32 cellular contexts compared by ENCODE assay signal in the genomic region with DNA sequence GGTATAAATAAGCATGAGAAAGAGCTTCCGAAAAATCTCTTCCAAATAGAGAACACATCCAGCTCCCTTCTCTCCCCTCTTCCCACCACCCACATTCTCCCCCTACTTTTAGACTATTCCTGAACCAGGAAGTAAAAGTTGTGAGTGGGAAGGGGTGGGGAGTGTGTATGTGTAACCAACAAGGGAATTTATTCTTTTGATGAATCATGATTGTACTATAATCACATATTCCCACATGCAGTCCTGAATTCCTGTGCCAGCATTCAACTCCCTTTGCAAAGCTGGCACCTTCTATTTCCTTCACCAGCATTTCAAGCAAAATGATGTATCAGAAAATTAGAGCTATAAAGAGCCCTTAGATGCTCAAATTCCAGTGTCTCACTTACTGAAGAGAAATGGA.
DNase-seq lines count a peak whose midpoint lies in the region; ATAC-seq and TF ChIP-seq lines count a peak whose summit lies in the region.
"Had no signal": no experiment of that assay in that cellular context is flagged by ENCODE, and none has a peak within 500 bp of the region (broad histone marks: within the 10 kb centered on the region; RNA-seq: fewer than 3 reads in every experiment).

No MANE protein-coding gene starts in this region.

- H3K27me3 Mint-ChIP-seq in osteocyte (ENCODE audit: unreplicated experiment) = no peaks in the 10 kb centered on the region
- H3K27me3 Mint-ChIP-seq: activated CD8-positive, alpha-beta memory T cell treated with anti-CD3 and anti-CD28 coated beads, Interleukin-2, amount 10 ng/mL, durations not matched to agents 7 days and 5 days; B cell had no signal

- peaks cover 7% of the 10 kb centered on the region for H3K4me1 Mint-ChIP-seq in osteocyte (ENCODE audit: unreplicated experiment)
- H3K4me1 Mint-ChIP-seq: activated CD8-positive, alpha-beta memory T cell treated with anti-CD3 and anti-CD28 coated beads, Interleukin-2, amount 10 ng/mL, durations not matched to agents 7 days and 5 days; B cell; memory B cell had no signal

- no peaks in the 10 kb centered on the region for H3K9me3 Mint-ChIP-seq in osteocyte (ENCODE audit: unreplicated experiment)

- H3K36me3 Mint-ChIP-seq in osteocyte (ENCODE audit: unreplicated experiment) = no peaks in the 10 kb centered on the region
- H3K36me3 Mint-ChIP-seq: activated CD8-positive, alpha-beta memory T cell treated with anti-CD3 and anti-CD28 coated beads, Interleukin-2, amount 10 ng/mL, durations not matched to agents 7 days and 5 days; CD8-positive, alpha-beta T cell; memory B cell had no signal

- peak overlapping the region; percentile 31 for H3K27ac Mint-ChIP-seq in osteocyte (ENCODE audit: unreplicated experiment)
- H3K27ac Mint-ChIP-seq: activated CD8-positive, alpha-beta memory T cell treated with anti-CD3 and anti-CD28 coated beads, Interleukin-2, amount 10 ng/mL, durations not matched to agents 7 days and 5 days; B cell; CD8-positive, alpha-beta T cell; memory B cell; T-helper 1 cell treated with Interleukin-12 subunit alpha and Interleukin-12 subunit beta and Interleukin-4 antibody, amounts not matched to agents 30 μg/mL and 1 μg/mL, for 36 hours had no signal

- H3K4me3 ChIP-seq in epithelial cell of esophagus (ENCODE audit: low read length) = no peak overlapping the region
- H3K4me3 ChIP-seq: A549, left lung, pancreas, smooth muscle cell had no signal

- DNase-seq in ELR (ENCODE audit: low read depth) = peak; percentile 43
- peak; percentile 49 for DNase-seq in M059J (ENCODE audit: low read depth)
- peak; percentile 10 for DNase-seq in epithelial cell of esophagus (ENCODE audit: low read depth)
- no peak for DNase-seq in osteocyte (ENCODE audit: extremely low spot score, unreplicated experiment)
- no peak for DNase-seq in iPS-NIHi7 (ENCODE audit: extremely low spot score)
- DNase-seq in HuH-7.5 (ENCODE audit: low spot score) = no peak
- DNase-seq: activated CD4-positive, alpha-beta T cell treated with anti-CD3 and anti-CD28 coated beads, Interleukin-2, amount 50 U/mL, for 4 hours; activated CD4-positive, CD25-positive, alpha-beta regulatory T cell; activated CD8-positive, alpha-beta memory T cell treated with anti-CD3 and anti-CD28 coated beads, Interleukin-2, amount 10 ng/mL, durations not matched to agents 7 days and 5 days; activated gamma-delta T cell treated with Interleukin-2 at 50 U/mL for 16 hours; activated T-cell treated with anti-CD3 and anti-CD28 coated beads, Interleukin-2, amount 50 U/mL, for 48 hours; CD8-positive, alpha-beta T cell; effector CD4-positive, alpha-beta T cell; GOT3; left lung; MV-4-11; NCI-H1436 treated with DMSO at 0.1 percent for 48 hours; NCI-H226; NCI-H526 treated with DMSO at 0.1 percent for 48 hours; NK-92 treated with Interleukin-12 subunit alpha and Interleukin-12 subunit beta, amount 100 ng/mL, for 24 hours; pancreas; PC-3; stimulated activated CD4-positive, alpha-beta T cell treated with anti-CD3 and anti-CD28 coated beads, Interleukin-1b, Interleukin-23, amount 100 ng/mL, for 48 hours; stimulated activated naive CD4-positive, alpha-beta T cell treated with Interleukin-2 at 50 U/mL for 16 hours had no signal

- no peak overlapping the region for H3K4me3 Mint-ChIP-seq in osteocyte (ENCODE audit: unreplicated experiment)
- H3K4me3 Mint-ChIP-seq: activated CD8-positive, alpha-beta memory T cell treated with anti-CD3 and anti-CD28 coated beads, Interleukin-2, amount 10 ng/mL, durations not matched to agents 7 days and 5 days; B cell; CD8-positive, alpha-beta T cell; memory B cell; T-helper 1 cell treated with Interleukin-12 subunit alpha and Interleukin-12 subunit beta and Interleukin-4 antibody, amounts not matched to agents 30 μg/mL and 1 μg/mL, for 36 hours had no signal

- TF ChIP-seq CTCF in epithelial cell of esophagus (IDR thresholded peaks at IDR 0.05; ENCODE audit: insufficient read depth, low read depth, low read length, missing control alignments) (no peak), osteocyte (IDR thresholded peaks at IDR 0.05) (no peak)

- ATAC-seq in HG02642 (IDR thresholded peaks at IDR 0.05; ENCODE audit: poor library complexity, unreplicated experiment) = no peak
- no peak for ATAC-seq in GM18907 (IDR thresholded peaks at IDR 0.05; ENCODE audit: unreplicated experiment)
- ATAC-seq: A549; activated CD8-positive, alpha-beta memory T cell treated with anti-CD3 and anti-CD28 coated beads, Interleukin-2, amount 10 ng/mL, durations not matched to agents 7 days and 5 days; CD8-positive, alpha-beta T cell; left lung; pancreas; PC-3; SK-N-SH treated with all-trans-retinoic acid at 6 μM for 48 hours had no signal

Comparison
In these comparisons a context has a peak if more than half of its experiments do, and no peak if none do; other contexts are left out.
1. DNase-seq: peak in ELR (single experiment), M059J (single experiment) and epithelial cell of esophagus (single experiment); none in osteocyte (single experiment), iPS-NIHi7 (single experiment) and HuH-7.5 (single experiment).